ENCODE assay signal across 1 cellular context in the genomic region with DNA sequence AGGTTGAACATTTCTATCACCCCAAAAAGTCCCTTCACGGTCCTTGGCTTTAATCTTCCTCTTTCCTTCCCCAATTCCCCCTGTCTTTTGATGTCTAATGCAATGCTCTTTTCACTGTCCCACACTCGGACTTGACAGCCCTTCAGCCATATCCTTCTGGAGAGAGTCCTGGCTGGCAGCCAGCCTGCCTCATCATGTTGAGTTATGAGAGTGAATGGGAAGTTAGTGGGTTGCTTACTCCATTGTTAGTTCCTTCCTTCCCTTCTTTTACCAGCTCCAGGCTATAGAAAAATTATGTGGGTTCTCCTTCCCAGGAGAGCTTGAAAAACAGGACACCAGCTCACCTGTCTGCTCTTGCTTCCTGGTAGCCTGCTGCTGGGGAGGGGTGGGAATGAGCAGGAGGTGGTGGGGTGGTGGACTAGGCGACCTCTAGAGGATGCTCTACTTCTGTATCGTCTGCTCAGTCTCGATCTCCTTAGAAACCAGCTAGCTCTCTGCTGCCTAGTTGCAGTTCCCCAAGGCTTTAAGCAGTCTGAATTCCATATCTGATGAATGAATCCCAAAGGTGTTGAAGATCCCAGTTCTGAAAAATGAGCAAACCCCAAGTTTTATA. TPM values are rescaled to one million over a fixed set of nuclear protein-coding genes. Genes with fewer than 3 reads are reported as not detected.
"Had no signal": no experiment of that assay in that cellular context is flagged by ENCODE, and none has a peak within 500 bp of the region (broad histone marks: within the 10 kb centered on the region; RNA-seq: fewer than 3 reads in every experiment).

No MANE protein-coding gene starts in this region.

RNA-seq across cellular contexts. Expression of a gene that starts 30.5 kb away (rescaled TPM):
- total RNA-seq: left ventricle myocardium inferior had no signal
